Comparison of ENCODE assay signal across 16 cellular contexts in the genomic region with DNA sequence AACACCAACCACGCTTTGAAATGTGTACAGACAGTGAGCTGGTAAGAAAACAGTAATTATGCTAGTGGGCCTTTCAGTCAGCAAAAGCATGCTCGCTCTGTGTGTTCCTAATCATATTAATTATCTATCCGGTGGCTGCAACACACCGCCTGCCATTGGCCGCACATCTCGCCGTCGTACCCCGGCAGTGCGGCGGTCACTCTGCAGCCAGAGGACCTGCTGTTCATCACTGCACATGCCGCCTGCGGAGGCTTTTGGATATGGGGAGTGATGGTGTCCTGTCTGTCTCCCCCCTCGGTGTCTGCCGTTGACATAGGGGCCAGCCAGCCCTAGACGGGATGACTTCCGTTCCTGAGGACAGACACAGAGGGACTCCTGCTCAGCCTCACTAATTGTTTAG.
"Had no signal": no experiment of that assay in that cellular context is flagged by ENCODE, and none has a peak within 500 bp of the region (broad histone marks: within the 10 kb centered on the region; RNA-seq: fewer than 3 reads in every experiment).

No MANE protein-coding gene starts in this region.

- H3K27ac ChIP-seq: foreskin keratinocyte, right atrium auricular region, sigmoid colon, skin epidermis, stomach, thoracic aorta had no signal

- H3K4me3 ChIP-seq: right atrium auricular region, sigmoid colon, skin epidermis, stomach, thoracic aorta had no signal

- H3K27me3 ChIP-seq: right atrium auricular region, sigmoid colon, stomach had no signal

- H3K9me3 ChIP-seq: right atrium auricular region, sigmoid colon, stomach, thoracic aorta had no signal

- ATAC-seq: foreskin keratinocyte; left lobe of liver; naive thymus-derived CD4-positive, alpha-beta T cell had no signal

- H3K4me1 ChIP-seq: foreskin keratinocyte, right atrium auricular region, sigmoid colon, stomach had no signal

- DNase-seq: erythroblast; foreskin keratinocyte; head of caudate nucleus; hippocampal formation; kidney glomerular epithelial cell; mammary epithelial cell; naive thymus-derived CD4-positive, alpha-beta T cell; sigmoid colon; stimulated activated naive CD4-positive, alpha-beta T cell; stomach; substantia nigra; trophoblast cell had no signal
